In the genomic region with DNA sequence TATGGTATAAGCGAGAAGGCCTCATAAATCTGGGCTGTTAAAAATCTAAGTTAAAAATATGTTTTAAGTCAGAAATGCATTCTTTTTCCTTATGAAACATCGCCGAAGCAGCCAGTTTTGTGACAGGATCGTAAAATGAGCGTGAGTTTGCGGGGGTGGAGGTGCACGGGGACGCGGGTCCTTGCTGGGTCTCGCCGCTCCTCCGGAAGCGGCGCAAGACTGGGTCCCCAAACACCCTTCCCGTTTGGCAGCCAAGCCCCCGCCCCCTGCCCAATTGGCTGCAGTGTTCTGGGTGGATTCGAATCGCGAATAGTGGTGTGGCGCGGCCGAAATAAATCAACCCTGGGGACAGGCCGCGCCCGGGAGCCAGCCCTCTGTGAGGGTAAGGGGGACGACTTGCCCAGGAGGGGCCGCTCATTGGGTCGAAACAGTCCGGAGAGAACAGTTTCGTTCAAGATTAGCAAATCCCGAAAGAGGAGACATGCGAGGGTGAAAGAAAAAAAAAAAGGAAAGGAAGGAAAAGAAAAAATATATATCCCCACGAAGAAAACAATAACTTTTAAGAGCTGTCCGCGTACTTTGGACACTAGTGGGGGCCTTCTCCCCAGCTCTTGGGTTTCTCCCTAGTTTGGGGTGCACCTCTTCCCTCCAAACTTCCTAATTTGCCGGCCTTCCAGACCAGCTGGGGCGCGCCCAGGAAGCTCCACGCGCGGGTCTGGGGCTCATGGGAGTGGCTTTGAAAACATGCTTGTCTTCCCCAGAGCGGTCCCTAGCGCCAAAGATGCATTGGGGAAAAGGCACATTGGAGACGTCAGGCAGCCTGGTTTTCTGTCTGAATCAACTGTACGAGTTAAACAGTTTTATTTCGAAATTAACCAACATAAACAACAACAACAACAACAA, we compare ENCODE assay signal across 2 cellular contexts.
TF ChIP-seq lines count a peak whose summit lies in the region.

No MANE protein-coding gene starts in this region.

TF ChIP-seq in SK-N-SH, 30 proteins besides CTCF, POLR2A, EP300 and RAD21:
- TF ChIP-seq EZH2phosphoT487 (IDR thresholded peaks at IDR 0.05; ENCODE audit: borderline replicate concordance, low read depth) = 0 out of 2 replicates have a peak, but pooled peaks have one; percentile 27
- TF ChIP-seq, protein P1, sequence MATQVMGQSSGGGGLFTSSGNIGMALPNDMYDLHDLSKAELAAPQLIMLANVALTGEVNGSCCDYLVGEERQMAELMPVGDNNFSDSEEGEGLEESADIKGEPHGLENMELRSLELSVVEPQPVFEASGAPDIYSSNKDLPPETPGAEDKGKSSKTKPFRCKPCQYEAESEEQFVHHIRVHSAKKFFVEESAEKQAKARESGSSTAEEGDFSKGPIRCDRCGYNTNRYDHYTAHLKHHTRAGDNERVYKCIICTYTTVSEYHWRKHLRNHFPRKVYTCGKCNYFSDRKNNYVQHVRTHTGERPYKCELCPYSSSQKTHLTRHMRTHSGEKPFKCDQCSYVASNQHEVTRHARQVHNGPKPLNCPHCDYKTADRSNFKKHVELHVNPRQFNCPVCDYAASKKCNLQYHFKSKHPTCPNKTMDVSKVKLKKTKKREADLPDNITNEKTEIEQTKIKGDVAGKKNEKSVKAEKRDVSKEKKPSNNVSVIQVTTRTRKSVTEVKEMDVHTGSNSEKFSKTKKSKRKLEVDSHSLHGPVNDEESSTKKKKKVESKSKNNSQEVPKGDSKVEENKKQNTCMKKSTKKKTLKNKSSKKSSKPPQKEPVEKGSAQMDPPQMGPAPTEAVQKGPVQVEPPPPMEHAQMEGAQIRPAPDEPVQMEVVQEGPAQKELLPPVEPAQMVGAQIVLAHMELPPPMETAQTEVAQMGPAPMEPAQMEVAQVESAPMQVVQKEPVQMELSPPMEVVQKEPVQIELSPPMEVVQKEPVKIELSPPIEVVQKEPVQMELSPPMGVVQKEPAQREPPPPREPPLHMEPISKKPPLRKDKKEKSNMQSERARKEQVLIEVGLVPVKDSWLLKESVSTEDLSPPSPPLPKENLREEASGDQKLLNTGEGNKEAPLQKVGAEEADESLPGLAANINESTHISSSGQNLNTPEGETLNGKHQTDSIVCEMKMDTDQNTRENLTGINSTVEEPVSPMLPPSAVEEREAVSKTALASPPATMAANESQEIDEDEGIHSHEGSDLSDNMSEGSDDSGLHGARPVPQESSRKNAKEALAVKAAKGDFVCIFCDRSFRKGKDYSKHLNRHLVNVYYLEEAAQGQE (IDR thresholded peaks at IDR 0.05; ENCODE audit: low read depth, low read length) = no peak
- no peak for TF ChIP-seq GABPA (IDR thresholded peaks at IDR 0.05; ENCODE audit: low read depth)
- TF ChIP-seq RFX5 (IDR thresholded peaks at IDR 0.05; ENCODE audit: low read length) = no peak
- no peak for TF ChIP-seq FOSL2 (IDR thresholded peaks at IDR 0.05; ENCODE audit: borderline replicate concordance, low read depth)

TF ChIP-seq in SK-N-SH treated with all-trans-retinoic acid at 6 μM for 48 hours, 23 proteins besides CTCF, POLR2A, EP300 and RAD21:
- no peak for TF ChIP-seq CSDC2 (CRISPR knock-in tag; IDR thresholded peaks at IDR 0.05)
- TF ChIP-seq ZC3H10 (CRISPR knock-in tag; IDR thresholded peaks at IDR 0.05) = no peak
- TF ChIP-seq ISL1 (CRISPR knock-in tag; IDR thresholded peaks at IDR 0.05) = no peak
- TF ChIP-seq ZFP30 (CRISPR knock-in tag; IDR thresholded peaks at IDR 0.05) = no peak
- no peak for TF ChIP-seq OSR1 (CRISPR knock-in tag; IDR thresholded peaks at IDR 0.05)
- TF ChIP-seq, protein P2, sequence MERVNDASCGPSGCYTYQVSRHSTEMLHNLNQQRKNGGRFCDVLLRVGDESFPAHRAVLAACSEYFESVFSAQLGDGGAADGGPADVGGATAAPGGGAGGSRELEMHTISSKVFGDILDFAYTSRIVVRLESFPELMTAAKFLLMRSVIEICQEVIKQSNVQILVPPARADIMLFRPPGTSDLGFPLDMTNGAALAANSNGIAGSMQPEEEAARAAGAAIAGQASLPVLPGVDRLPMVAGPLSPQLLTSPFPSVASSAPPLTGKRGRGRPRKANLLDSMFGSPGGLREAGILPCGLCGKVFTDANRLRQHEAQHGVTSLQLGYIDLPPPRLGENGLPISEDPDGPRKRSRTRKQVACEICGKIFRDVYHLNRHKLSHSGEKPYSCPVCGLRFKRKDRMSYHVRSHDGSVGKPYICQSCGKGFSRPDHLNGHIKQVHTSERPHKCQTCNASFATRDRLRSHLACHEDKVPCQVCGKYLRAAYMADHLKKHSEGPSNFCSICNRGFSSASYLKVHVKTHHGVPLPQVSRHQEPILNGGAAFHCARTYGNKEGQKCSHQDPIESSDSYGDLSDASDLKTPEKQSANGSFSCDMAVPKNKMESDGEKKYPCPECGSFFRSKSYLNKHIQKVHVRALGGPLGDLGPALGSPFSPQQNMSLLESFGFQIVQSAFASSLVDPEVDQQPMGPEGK (CRISPR knock-in tag; IDR thresholded peaks at IDR 0.05; ENCODE audit: borderline replicate concordance) = no peak
- no peak for TF ChIP-seq PPARA (CRISPR knock-in tag; IDR thresholded peaks at IDR 0.05; ENCODE audit: borderline replicate concordance)
- TF ChIP-seq ZNF565 (CRISPR knock-in tag; conservative IDR thresholded peaks at IDR 0.05; ENCODE audit: low read depth) = no peak
- TF ChIP-seq TCF4 (CRISPR knock-in tag; IDR thresholded peaks at IDR 0.05; ENCODE audit: borderline replicate concordance) = no peak
- no peak for TF ChIP-seq BACH2 (CRISPR knock-in tag; IDR thresholded peaks at IDR 0.05; ENCODE audit: borderline replicate concordance)
- TF ChIP-seq TOX (CRISPR knock-in tag; IDR thresholded peaks at IDR 0.05; ENCODE audit: borderline replicate concordance) = no peak
- TF ChIP-seq, protein P3, sequence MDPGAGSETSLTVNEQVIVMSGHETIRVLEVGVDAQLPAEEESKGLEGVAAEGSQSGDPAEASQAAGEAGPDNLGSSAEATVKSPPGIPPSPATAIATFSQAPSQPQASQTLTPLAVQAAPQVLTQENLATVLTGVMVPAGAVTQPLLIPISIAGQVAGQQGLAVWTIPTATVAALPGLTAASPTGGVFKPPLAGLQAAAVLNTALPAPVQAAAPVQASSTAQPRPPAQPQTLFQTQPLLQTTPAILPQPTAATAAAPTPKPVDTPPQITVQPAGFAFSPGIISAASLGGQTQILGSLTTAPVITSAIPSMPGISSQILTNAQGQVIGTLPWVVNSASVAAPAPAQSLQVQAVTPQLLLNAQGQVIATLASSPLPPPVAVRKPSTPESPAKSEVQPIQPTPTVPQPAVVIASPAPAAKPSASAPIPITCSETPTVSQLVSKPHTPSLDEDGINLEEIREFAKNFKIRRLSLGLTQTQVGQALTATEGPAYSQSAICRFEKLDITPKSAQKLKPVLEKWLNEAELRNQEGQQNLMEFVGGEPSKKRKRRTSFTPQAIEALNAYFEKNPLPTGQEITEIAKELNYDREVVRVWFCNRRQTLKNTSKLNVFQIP (CRISPR knock-in tag; IDR thresholded peaks at IDR 0.05; ENCODE audit: borderline replicate concordance, low read depth) = no peak
- no peak for TF ChIP-seq ZNF8 (CRISPR knock-in tag; IDR thresholded peaks at IDR 0.05)
- TF ChIP-seq, protein P4, sequence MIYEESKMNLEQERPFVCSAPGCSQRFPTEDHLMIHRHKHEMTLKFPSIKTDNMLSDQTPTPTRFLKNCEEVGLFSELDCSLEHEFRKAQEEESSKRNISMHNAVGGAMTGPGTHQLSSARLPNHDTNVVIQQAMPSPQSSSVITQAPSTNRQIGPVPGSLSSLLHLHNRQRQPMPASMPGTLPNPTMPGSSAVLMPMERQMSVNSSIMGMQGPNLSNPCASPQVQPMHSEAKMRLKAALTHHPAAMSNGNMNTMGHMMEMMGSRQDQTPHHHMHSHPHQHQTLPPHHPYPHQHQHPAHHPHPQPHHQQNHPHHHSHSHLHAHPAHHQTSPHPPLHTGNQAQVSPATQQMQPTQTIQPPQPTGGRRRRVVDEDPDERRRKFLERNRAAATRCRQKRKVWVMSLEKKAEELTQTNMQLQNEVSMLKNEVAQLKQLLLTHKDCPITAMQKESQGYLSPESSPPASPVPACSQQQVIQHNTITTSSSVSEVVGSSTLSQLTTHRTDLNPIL (CRISPR knock-in tag; IDR thresholded peaks at IDR 0.05; ENCODE audit: low read depth) = no peak
- no peak for TF ChIP-seq ARNTL (CRISPR knock-in tag; IDR thresholded peaks at IDR 0.05; ENCODE audit: borderline replicate concordance, low read depth)
- no peak for TF ChIP-seq ESRRG (CRISPR knock-in tag; IDR thresholded peaks at IDR 0.05)
- no peak for TF ChIP-seq SNAI2 (CRISPR knock-in tag; IDR thresholded peaks at IDR 0.05)
- no peak for TF ChIP-seq RARB (CRISPR knock-in tag; IDR thresholded peaks at IDR 0.05)
- no peak for TF ChIP-seq GLIS3 (CRISPR knock-in tag; IDR thresholded peaks at IDR 0.05)
- TF ChIP-seq ZNF70 (CRISPR knock-in tag; IDR thresholded peaks at IDR 0.05) = no peak
TF ChIP-seq in SK-N-SH treated with all-trans-retinoic acid at 6 μM for 48 hours: peak in this region for 0.
